Comparison of ENCODE assay signal across 4 cellular contexts in genomic region chr5:140513124-140513523, GRCh38.
"Had no signal": no experiment of that assay in that cellular context is flagged by ENCODE, and none has a peak within 500 bp of the region (broad histone marks: within the 10 kb centered on the region; RNA-seq: fewer than 3 reads in every experiment).

No MANE protein-coding gene starts in this region.

- H3K4me3 Mint-ChIP-seq: GM23338, H9, IgD-negative memory B cell had no signal

- H3K4me1 Mint-ChIP-seq: GM23338, H9 had no signal

- H3K27ac Mint-ChIP-seq: GM23338, H9, IgD-negative memory B cell had no signal

- ATAC-seq: GM23338 had no signal

- H3K9me3 Mint-ChIP-seq: GM23338, H9, IgD-negative memory B cell had no signal

- H3K4me3 ChIP-seq: GM23338 had no signal

- H3K27me3 Mint-ChIP-seq: IgD-negative memory B cell had no signal

- DNase-seq: H9, HCEC 1CT had no signal
